8 cellular contexts compared by ENCODE assay signal in genomic region chr22:44668886-44669724, GRCh38. TPM values are rescaled to one million over a fixed set of nuclear protein-coding genes. Genes with fewer than 3 reads are reported as not detected.
DNase-seq lines count a peak whose midpoint lies in the region; ATAC-seq, FAIRE-seq and TF ChIP-seq lines count a peak whose summit lies in the region.

No MANE protein-coding gene starts in this region.

- CTCF ChIA-PET in GM10248 (lab: Yijun Ruan, JAX), result interaction anchor here (1.4 to 2.0 kb wide), 2 partner anchors 14 to 16 kb away, joined by 3 to 6 read pairs; no protein-coding TSS in a partner anchor

- H3K36me3 Mint-ChIP-seq in astrocyte (ENCODE audit: low read depth, unreplicated experiment), result no peaks in the 10 kb centered on the region

- H3K27me3 ChIP-seq in HUES64 (ENCODE audit: insufficient read depth, low read length), result peaks cover 30% of the 10 kb centered on the region
- peaks cover 24% of the 10 kb centered on the region for H3K27me3 ChIP-seq in astrocyte (ENCODE audit: insufficient read depth, low read length)
- peaks cover 0 to 36% (median 3%) of the 10 kb centered on the region in 7 donors for H3K27me3 ChIP-seq in spleen (replicated peaks in 1 of 7)

- no peaks in the 10 kb centered on the region for H3K9me3 ChIP-seq in HUES64 (ENCODE audit: insufficient read depth, low read depth, low read length)
- H3K9me3 ChIP-seq in astrocyte (ENCODE audit: insufficient read depth, low read depth, low read length), result no peaks in the 10 kb centered on the region
- H3K9me3 ChIP-seq in kidney (ENCODE audit: control insufficient read depth in 1 of 2, low read length in 2 of 2), result no peaks in the 10 kb centered on the region
- H3K9me3 ChIP-seq in spleen, result no peaks in the 10 kb centered on the region

- peaks cover 2% of the 10 kb centered on the region for H3K9me3 Mint-ChIP-seq in astrocyte (ENCODE audit: unreplicated experiment)

- H3K4me1 Mint-ChIP-seq in astrocyte (ENCODE audit: low read depth, unreplicated experiment), result peaks cover 2% of the 10 kb centered on the region

- TF ChIP-seq CTCF in astrocyte (IDR thresholded peaks at IDR 0.05; ENCODE audit: insufficient read depth, low read depth, low read length) (no peak), kidney (IDR thresholded peaks at IDR 0.05; ENCODE audit: borderline replicate concordance, extremely low read depth, insufficient read depth) (no peak), spleen (IDR thresholded peaks at IDR 0.05 in 8 of 11, conservative IDR thresholded peaks at IDR 0.05 in 3 of 11) (no peak), GM10248 (IDR thresholded peaks at IDR 0.05; ENCODE audit: control extremely low read depth, extremely low read depth, low read depth, missing control alignments) (no peak)

- no peak for ATAC-seq in GM21825 (IDR thresholded peaks at IDR 0.05; ENCODE audit: unreplicated experiment)

- H3K4me3 ChIP-seq in HUES64 (ENCODE audit: low read length) (peak overlapping the region; percentile 65), astrocyte (ENCODE audit: insufficient read depth, low read depth, low read length) (peak overlapping the region; percentile 42), kidney (ENCODE audit: low read length in 2 of 2) (peak overlapping the region in 1 of 2 donors; percentile 52), spleen (peak overlapping the region; percentile 29 to 78 (median 48))

- H4K20me1 ChIP-seq in astrocyte (ENCODE audit: insufficient read depth, low read length), result peaks cover 7% of the 10 kb centered on the region

- peaks cover 32% of the 10 kb centered on the region for H3K27me3 Mint-ChIP-seq in astrocyte (ENCODE audit: low read depth, unreplicated experiment)

- 16% methylated on average over 32 of the region's 50 CpGs for WGBS in HUES64
- 8 to 16% (median 12%) methylated on average over 21 to 50 of the region's 50 CpGs for WGBS in spleen, 5 donors

- intact Hi-C loops in kidney (cut with DNase I) (no loop called here), spleen (cut with DNase I; ENCODE audit: low total_unique reads) (no loop called here)

- H3K4me2 ChIP-seq in astrocyte (ENCODE audit: low read length), result peak overlapping the region; percentile 79

- POLR2A ChIA-PET in GM10248 (lab: Yijun Ruan, JAX), result no interaction called here

- peak overlapping the region; percentile 60 for H2AFZ ChIP-seq in astrocyte (ENCODE audit: low read depth, low read length)

- no peak overlapping the region for H3K27ac Mint-ChIP-seq in astrocyte (ENCODE audit: unreplicated experiment)

- peaks cover 3% of the 10 kb centered on the region; the same call in 1 of the 2 replicates for H3K4me1 ChIP-seq in HUES64 (ENCODE audit: insufficient read depth, low read length)
- no peaks in the 10 kb centered on the region for H3K4me1 ChIP-seq in astrocyte (ENCODE audit: insufficient read depth, low read length)
- peaks cover 0 to 17% of the 10 kb centered on the region in 2 donors for H3K4me1 ChIP-seq in kidney (ENCODE audit: control insufficient read depth in 1 of 2, insufficient read depth in 1 of 2, low read depth in 1 of 2, low read length in 2 of 2)
- H3K4me1 ChIP-seq in spleen, result peaks cover 29 to 75% (median 50%) of the 10 kb centered on the region in 6 donors

- FAIRE-seq in astrocyte (lab: Jason Lieb, UNC) (no peak), kidney (lab: Jason Lieb, UNC) (no peak), frontal cortex (lab: Jason Lieb, UNC) (no peak)

- H3K36me3 ChIP-seq in HUES64 (ENCODE audit: insufficient read depth, low read length) (no peaks in the 10 kb centered on the region), astrocyte (ENCODE audit: insufficient read depth, low read length) (no peaks in the 10 kb centered on the region), kidney (ENCODE audit: control insufficient read depth in 1 of 2, insufficient read depth in 2 of 2, low read length in 2 of 2) (no peaks in the 10 kb centered on the region), spleen (no peaks in the 10 kb centered on the region)

- no peak for TF ChIP-seq POLR2A in spleen (IDR thresholded peaks at IDR 0.05)

- no peak overlapping the region for H3K9ac ChIP-seq in HUES64 (ENCODE audit: low read depth, low read length)
- peak overlapping the region; percentile 41 for H3K9ac ChIP-seq in astrocyte (ENCODE audit: low read length)
- peak overlapping the region in 1 of 2 donors; percentile 7 for H3K9ac ChIP-seq in kidney (ENCODE audit: low read length in 2 of 2)

- H3K79me2 ChIP-seq in astrocyte (ENCODE audit: insufficient read depth, low read length), result no peaks in the 10 kb centered on the region

- H3K4me3 Mint-ChIP-seq in astrocyte (ENCODE audit: unreplicated experiment), result peak overlapping the region; percentile 77

- H3K27ac ChIP-seq in HUES64 (ENCODE audit: low read depth, low read length) (no peak overlapping the region), astrocyte (ENCODE audit: low read depth, low read length) (no peak overlapping the region), kidney (ENCODE audit: low read depth in 2 of 2, low read length in 2 of 2) (no peak overlapping the region), spleen (peak overlapping the region in 5 of 8 donors; percentile 59 to 93 (median 90))

- no peak for DNase-seq in astrocyte (ENCODE audit: low read depth)
- DNase-seq in kidney, result peak; percentile 78
- DNase-seq in spleen, result no peak
- no peak for DNase-seq in globus pallidus (ENCODE audit: low spot score)
- no peak for DNase-seq in GM10248 (ENCODE audit: extremely low spot score)
- DNase-seq in frontal cortex (ENCODE audit: low spot score in 2 of 2), result no peak

RNA-seq across cellular contexts. Expression of gene PRR5, which starts 32.9 kb away (rescaled TPM):
- polyA plus RNA-seq in HUES64 (2013, experiment 1 of 2), result 8.8 TPM
- polyA plus RNA-seq in HUES64 (2013, experiment 2 of 2), result 7.9 TPM
- 21.3 and 23.6 TPM in 2 replicates for total RNA-seq in astrocyte
- total RNA-seq in kidney, result 24.0 TPM
- polyA plus RNA-seq in kidney (ENCODE audit: insufficient read depth, low read depth, low replicate concordance), result 46.0 TPM
- total RNA-seq in spleen, result 10 to 100 TPM; 49.0 to 85.6 (median 77.9) TPM
- 10 to 100 TPM; 31.3 to 83.1 (median 57.5) TPM for polyA plus RNA-seq in spleen
- total RNA-seq in frontal cortex, result 10.6 TPM

Comparison
In these comparisons a context has a peak if more than half of its experiments do, and no peak if none do; other contexts are left out.
1. H3K27ac ChIP-seq: peak in spleen (5 of 8); none in HUES64 (single experiment), astrocyte (single experiment) and kidney (0 of 2).